18 cellular contexts compared by ENCODE assay signal in the genomic region with DNA sequence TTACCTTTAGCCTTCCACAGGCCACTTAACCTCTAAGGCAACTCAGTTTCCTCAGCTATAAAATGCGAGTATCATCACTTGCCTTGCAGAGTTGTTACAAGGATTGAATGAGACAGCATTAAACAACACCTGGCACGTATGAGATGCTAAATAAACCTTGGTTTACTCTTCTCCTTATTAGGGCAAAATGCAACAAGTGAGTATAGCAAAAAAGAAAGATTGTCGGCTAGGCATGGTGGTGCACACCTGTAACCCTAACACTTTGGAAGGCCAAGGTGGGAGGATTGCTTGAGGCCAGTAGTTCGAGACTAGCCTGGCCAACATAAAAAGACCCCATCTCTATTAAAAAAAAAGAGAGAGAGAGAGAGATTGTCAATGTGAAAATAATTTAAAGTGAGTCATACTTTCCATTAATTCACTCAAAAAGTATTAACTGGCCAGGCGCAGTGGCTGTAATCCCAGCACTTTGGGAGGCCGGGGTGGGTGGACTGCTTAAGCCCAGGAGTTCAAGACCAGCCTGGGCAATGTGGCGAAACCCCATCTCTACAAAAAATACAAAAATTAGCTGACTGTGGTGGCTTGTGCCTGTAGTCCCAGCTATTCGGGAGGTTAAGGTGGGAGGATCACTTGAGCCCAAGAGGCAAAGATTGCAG.
"Had no signal": no experiment of that assay in that cellular context is flagged by ENCODE, and none has a peak within 500 bp of the region (broad histone marks: within the 10 kb centered on the region; RNA-seq: fewer than 3 reads in every experiment).

No MANE protein-coding gene starts in this region.

- H3K9me3 ChIP-seq: left lung, neutrophil, tibial artery, uterus had no signal

- H3K4me2 ChIP-seq: hepatocyte had no signal

- H3K27me3 ChIP-seq: cardiac muscle cell, dorsolateral prefrontal cortex, hepatocyte, left lung, neutrophil, tibial artery, uterus had no signal

- DNase-seq: activated CD8-positive, alpha-beta memory T cell treated with anti-CD3 and anti-CD28 coated beads, Interleukin-2, amount 10 ng/mL, durations not matched to agents 7 days and 5 days; activated gamma-delta T cell treated with Interleukin-2 at 50 U/mL for 16 hours; activated naive CD8-positive, alpha-beta T cell treated with anti-CD3 and anti-CD28 coated beads, Interleukin-2, amount 50 U/mL, for 24 hours; activated T-cell treated with anti-CD3 and anti-CD28 coated beads, Interleukin-2, amount 50 U/mL, for 48 hours; dorsolateral prefrontal cortex; erythroblast; left lung; natural killer cell; T-cell; T1000; tibial artery; uterus had no signal

- H2AFZ ChIP-seq: hepatocyte had no signal

- H3K4me1 ChIP-seq: uterus had no signal

- FAIRE-seq: keratinocyte had no signal

- ATAC-seq: activated CD4-positive, CD25-positive, alpha-beta regulatory T cell treated with anti-CD3 and anti-CD28 coated beads, Interleukin-2, amount 50 U/mL, for 24 hours; activated CD8-positive, alpha-beta memory T cell treated with anti-CD3 and anti-CD28 coated beads, Interleukin-2, amount 10 ng/mL, durations not matched to agents 7 days and 5 days; activated naive CD8-positive, alpha-beta T cell treated with anti-CD3 and anti-CD28 coated beads, Interleukin-2, amount 50 U/mL, for 24 hours; left lung; natural killer cell; stimulated activated memory B cell treated with anti-CD40 and anti-IgM and Interleukin-4, amounts not matched to agents 10 μg/mL and 1 μg/mL and 100 μg/mL, for 72 hours; T-cell had no signal

- H3K36me3 ChIP-seq: cardiac muscle cell, left lung, neutrophil, tibial artery, uterus had no signal

- H3K4me3 ChIP-seq: cardiac muscle cell, dorsolateral prefrontal cortex, hepatocyte, left lung, tibial artery, uterus had no signal

- H3K27ac ChIP-seq: cardiac muscle cell, dorsolateral prefrontal cortex, hepatocyte, left lung, neutrophil, tibial artery, uterus had no signal
